10 cellular contexts compared by ENCODE assay signal in the genomic region with DNA sequence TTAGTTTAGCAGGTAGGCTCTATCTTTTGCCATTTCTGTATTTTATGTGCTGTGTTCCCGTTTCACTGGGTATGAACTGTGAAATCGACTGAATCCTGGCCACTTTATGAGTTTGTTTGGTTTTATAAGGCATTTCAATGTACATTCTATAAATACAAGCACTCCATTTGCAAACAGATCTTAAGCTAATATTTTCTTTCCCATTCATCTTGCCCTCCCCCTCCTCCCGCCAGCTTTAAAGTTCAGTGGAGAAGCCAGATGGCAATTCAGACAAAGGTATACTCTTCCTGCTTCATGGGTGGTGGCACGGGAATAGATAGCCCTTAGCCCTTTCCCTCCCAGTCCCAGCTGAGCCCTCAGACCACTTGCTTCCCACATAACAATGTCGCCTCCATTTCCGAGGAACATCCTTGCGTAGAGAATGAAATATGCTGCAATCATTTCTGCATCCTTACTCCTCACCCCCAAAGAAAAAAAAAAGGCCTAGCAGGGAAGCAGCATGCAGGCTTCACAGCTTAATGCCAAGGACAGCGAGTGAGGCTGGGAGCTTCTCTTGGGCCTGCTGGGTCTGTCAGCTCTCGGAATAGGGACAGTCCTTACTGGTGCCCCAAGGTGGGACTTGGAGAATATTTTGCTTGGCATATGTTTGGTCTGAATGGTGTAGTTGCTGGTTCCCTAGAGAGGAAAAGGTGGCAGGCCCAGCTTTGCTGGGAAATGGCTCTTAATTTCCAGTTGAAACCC. TPM values are rescaled to one million over a fixed set of nuclear protein-coding genes. Genes with fewer than 3 reads are reported as not detected.
DNase-seq lines count a peak whose midpoint lies in the region; ATAC-seq and TF ChIP-seq lines count a peak whose summit lies in the region.
"Had no signal": no experiment of that assay in that cellular context is flagged by ENCODE, and none has a peak within 500 bp of the region (broad histone marks: within the 10 kb centered on the region; RNA-seq: fewer than 3 reads in every experiment).

No MANE protein-coding gene starts in this region.

- no peak for DNase-seq in activated CD8-positive, alpha-beta memory T cell treated with anti-CD3 and anti-CD28 coated beads, Interleukin-2, amount 10 ng/mL, durations not matched to agents 7 days and 5 days
- no peak for DNase-seq in activated CD8-positive, alpha-beta memory T cell treated with anti-CD3 and anti-CD28 coated beads, Interleukin-2, amount 50 U/mL, for 4 hours
- DNase-seq in NCI-H524 treated with DMSO at 0.1 percent for 48 hours (lab: John Stamatoyannopoulos, UW) (peak; percentile 73), endothelial cell (ENCODE audit: low spot score) (no peak), transverse colon (peak; percentile 32), NK-92 (lab: John Stamatoyannopoulos, UW; ENCODE audit: unreplicated experiment) (no peak), germinal center (ENCODE audit: low spot score) (no peak)
- DNase-seq: KG1 had no signal

- H3K36me3 Mint-ChIP-seq in activated CD8-positive, alpha-beta memory T cell treated with anti-CD3 and anti-CD28 coated beads, Interleukin-2, amount 10 ng/mL, durations not matched to agents 7 days and 5 days, result peaks cover 41% of the 10 kb centered on the region
- peaks cover 34% of the 10 kb centered on the region for H3K36me3 Mint-ChIP-seq in endothelial cell (ENCODE audit: low read depth, unreplicated experiment)

- TF ChIP-seq POLR2A in transverse colon (IDR thresholded peaks at IDR 0.05), result no peak

- peak overlapping the region; percentile 55 to 73 (median 65) for H3K27ac ChIP-seq in transverse colon

- no peaks in the 10 kb centered on the region for H3K27me3 ChIP-seq in transverse colon
- H3K27me3 ChIP-seq: esophagus muscularis mucosa had no signal

- H3K4me3 ChIP-seq in transverse colon, result no peak overlapping the region
- H3K4me3 ChIP-seq: esophagus muscularis mucosa had no signal

- 59 to 64% methylated on average over 8 to 9 of the region's 9 CpGs for WGBS in transverse colon (ENCODE audit: low coverage in 1 of 2), 2 donors

- in situ Hi-C loops in transverse colon (cut with MboI; ENCODE audit: low pct_ligation_motif_present in 1 of 4, low pct_unique_long_range_greater_than_20kb in 1 of 4, low sequenced_read_pairs in 3 of 4), result no loop called here

- H3K4me3 Mint-ChIP-seq in activated CD8-positive, alpha-beta memory T cell treated with anti-CD3 and anti-CD28 coated beads, Interleukin-2, amount 10 ng/mL, durations not matched to agents 7 days and 5 days, result no peak overlapping the region
- H3K4me3 Mint-ChIP-seq in endothelial cell (ENCODE audit: unreplicated experiment), result peak overlapping the region; percentile 59

- TF ChIP-seq EP300 in transverse colon (IDR thresholded peaks at IDR 0.05; ENCODE audit: low read depth), result no peak

- H3K4me1 Mint-ChIP-seq in activated CD8-positive, alpha-beta memory T cell treated with anti-CD3 and anti-CD28 coated beads, Interleukin-2, amount 10 ng/mL, durations not matched to agents 7 days and 5 days, result peaks cover 79% of the 10 kb centered on the region
- peaks cover 83% of the 10 kb centered on the region for H3K4me1 Mint-ChIP-seq in endothelial cell (ENCODE audit: unreplicated experiment)

- H3K27me3 Mint-ChIP-seq in activated CD8-positive, alpha-beta memory T cell treated with anti-CD3 and anti-CD28 coated beads, Interleukin-2, amount 10 ng/mL, durations not matched to agents 7 days and 5 days, result no peaks in the 10 kb centered on the region
- peaks cover 36% of the 10 kb centered on the region for H3K27me3 Mint-ChIP-seq in endothelial cell (ENCODE audit: unreplicated experiment)

- peaks cover 17 to 64% (median 48%) of the 10 kb centered on the region in 4 donors for H3K4me1 ChIP-seq in transverse colon

- H3K9me3 Mint-ChIP-seq in activated CD8-positive, alpha-beta memory T cell treated with anti-CD3 and anti-CD28 coated beads, Interleukin-2, amount 10 ng/mL, durations not matched to agents 7 days and 5 days (ENCODE audit: low read depth), result no peaks in the 10 kb centered on the region
- H3K9me3 Mint-ChIP-seq in endothelial cell (ENCODE audit: unreplicated experiment), result no peaks in the 10 kb centered on the region

- intact Hi-C loops in transverse colon (cut with DNase I; ENCODE audit: low total_unique reads), result no loop called here

- no peaks in the 10 kb centered on the region for H3K9me3 ChIP-seq in transverse colon
- H3K9me3 ChIP-seq: esophagus muscularis mucosa had no signal

- peaks cover 0 to 11% (median 4%) of the 10 kb centered on the region in 4 donors for H3K36me3 ChIP-seq in transverse colon

- CTCF ChIA-PET in activated CD8-positive, alpha-beta memory T cell treated with anti-CD3 and anti-CD28 coated beads, Interleukin-2, amount 10 ng/mL, durations not matched to agents 7 days and 5 days (lab: Charles Lee), result interaction anchor here (1.0 to 2.3 kb wide), 5 partner anchors 10 to 163 kb away, joined by 3 to 7 read pairs (median 5); no protein-coding TSS in a partner anchor

- no peak for ATAC-seq in activated CD8-positive, alpha-beta memory T cell treated with anti-CD3 and anti-CD28 coated beads, Interleukin-2, amount 10 ng/mL, durations not matched to agents 7 days and 5 days
- no peak for ATAC-seq in HG03025 (IDR thresholded peaks at IDR 0.05; ENCODE audit: low FRiP score, unreplicated experiment)

- TF ChIP-seq CTCF in endothelial cell (IDR thresholded peaks at IDR 0.05; ENCODE audit: unreplicated experiment) (no peak), transverse colon (IDR thresholded peaks at IDR 0.05) (no peak)

- H3K27ac Mint-ChIP-seq in activated CD8-positive, alpha-beta memory T cell treated with anti-CD3 and anti-CD28 coated beads, Interleukin-2, amount 10 ng/mL, durations not matched to agents 7 days and 5 days, result peak overlapping the region; percentile 87
- peak overlapping the region; percentile 99 for H3K27ac Mint-ChIP-seq in endothelial cell (ENCODE audit: unreplicated experiment)

RNA-seq across cellular contexts. Expression of gene SRSF5, which starts 52.8 kb away (rescaled TPM):
- 100 to 1,000 TPM; 335 to 407 TPM for total RNA-seq in activated CD8-positive, alpha-beta memory T cell treated with anti-CD3 and anti-CD28 coated beads, Interleukin-2, amount 10 ng/mL, durations not matched to agents 7 days and 5 days
- total RNA-seq in endothelial cell (ENCODE audit: unreplicated experiment), result 241 TPM
- total RNA-seq in transverse colon, result 100 to 1,000 TPM; 255 to 557 (median 471) TPM

Comparison
In these comparisons a context has a peak if more than half of its experiments do, and no peak if none do; other contexts are left out.
1. DNase-seq: peak in NCI-H524 treated with DMSO at 0.1 percent for 48 hours (single experiment) and transverse colon (single experiment); none in activated CD8-positive, alpha-beta memory T cell treated with anti-CD3 and anti-CD28 coated beads, Interleukin-2, amount 10 ng/mL, durations not matched to agents 7 days and 5 days (single experiment), activated CD8-positive, alpha-beta memory T cell treated with anti-CD3 and anti-CD28 coated beads, Interleukin-2, amount 50 U/mL, for 4 hours (single experiment), endothelial cell (single experiment), NK-92 (single experiment) and germinal center (single experiment).